In the genomic region with DNA sequence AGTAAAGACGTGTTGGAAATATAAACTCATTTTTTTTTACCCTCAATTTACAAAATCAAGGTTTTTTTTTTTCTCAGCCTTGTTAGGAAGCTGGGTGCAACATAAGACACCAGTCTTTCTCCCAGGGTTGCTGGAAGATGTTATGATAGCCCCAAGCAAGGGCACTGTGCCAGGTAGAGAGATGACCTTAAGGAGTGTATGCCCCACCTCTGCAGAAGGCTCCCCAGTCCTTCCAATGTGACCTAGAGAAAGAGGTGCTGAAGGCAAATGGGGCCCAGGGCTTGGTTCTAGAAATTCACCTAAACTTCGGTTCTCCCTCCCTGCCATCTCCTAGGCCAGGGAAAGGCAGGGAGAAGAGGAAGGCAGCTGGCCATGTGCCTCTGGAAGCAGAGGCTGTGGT, we compare ENCODE assay signal across 2 cellular contexts.
TF ChIP-seq lines count a peak whose summit lies in the region.

No MANE protein-coding gene starts in this region.

TF ChIP-seq in A549, 52 proteins besides CTCF, POLR2A, EP300 and RAD21:
- TF ChIP-seq HOXA7 (CRISPR knock-in tag; IDR thresholded peaks at IDR 0.05) (no peak), CBX8 (IDR thresholded peaks at IDR 0.05) (no peak), GATA3 (IDR thresholded peaks at IDR 0.05; ENCODE audit: borderline replicate concordance) (0 out of 2 replicates have a peak, but pooled peaks have one; percentile 0), FOSB (CRISPR knock-in tag; IDR thresholded peaks at IDR 0.05) (no peak), CEBPB (IDR thresholded peaks at IDR 0.05) (no peak)
- TF ChIP-seq, protein P1, sequence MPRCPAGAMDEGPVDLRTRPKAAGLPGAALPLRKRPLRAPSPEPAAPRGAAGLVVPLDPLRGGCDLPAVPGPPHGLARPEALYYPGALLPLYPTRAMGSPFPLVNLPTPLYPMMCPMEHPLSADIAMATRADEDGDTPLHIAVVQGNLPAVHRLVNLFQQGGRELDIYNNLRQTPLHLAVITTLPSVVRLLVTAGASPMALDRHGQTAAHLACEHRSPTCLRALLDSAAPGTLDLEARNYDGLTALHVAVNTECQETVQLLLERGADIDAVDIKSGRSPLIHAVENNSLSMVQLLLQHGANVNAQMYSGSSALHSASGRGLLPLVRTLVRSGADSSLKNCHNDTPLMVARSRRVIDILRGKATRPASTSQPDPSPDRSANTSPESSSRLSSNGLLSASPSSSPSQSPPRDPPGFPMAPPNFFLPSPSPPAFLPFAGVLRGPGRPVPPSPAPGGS (IDR thresholded peaks at IDR 0.05), result 0 out of 3 replicates have a peak, but pooled peaks have one; percentile 5
- TF ChIP-seq, protein P2, sequence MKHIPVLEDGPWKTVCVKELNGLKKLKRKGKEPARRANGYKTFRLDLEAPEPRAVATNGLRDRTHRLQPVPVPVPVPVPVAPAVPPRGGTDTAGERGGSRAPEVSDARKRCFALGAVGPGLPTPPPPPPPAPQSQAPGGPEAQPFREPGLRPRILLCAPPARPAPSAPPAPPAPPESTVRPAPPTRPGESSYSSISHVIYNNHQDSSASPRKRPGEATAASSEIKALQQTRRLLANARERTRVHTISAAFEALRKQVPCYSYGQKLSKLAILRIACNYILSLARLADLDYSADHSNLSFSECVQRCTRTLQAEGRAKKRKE (CRISPR knock-in tag; IDR thresholded peaks at IDR 0.05; ENCODE audit: low read depth), result no peak
- TF ChIP-seq, protein P3, sequence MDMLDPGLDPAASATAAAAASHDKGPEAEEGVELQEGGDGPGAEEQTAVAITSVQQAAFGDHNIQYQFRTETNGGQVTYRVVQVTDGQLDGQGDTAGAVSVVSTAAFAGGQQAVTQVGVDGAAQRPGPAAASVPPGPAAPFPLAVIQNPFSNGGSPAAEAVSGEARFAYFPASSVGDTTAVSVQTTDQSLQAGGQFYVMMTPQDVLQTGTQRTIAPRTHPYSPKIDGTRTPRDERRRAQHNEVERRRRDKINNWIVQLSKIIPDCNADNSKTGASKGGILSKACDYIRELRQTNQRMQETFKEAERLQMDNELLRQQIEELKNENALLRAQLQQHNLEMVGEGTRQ (IDR thresholded peaks at IDR 0.05), result no peak
- TF ChIP-seq, protein P4, sequence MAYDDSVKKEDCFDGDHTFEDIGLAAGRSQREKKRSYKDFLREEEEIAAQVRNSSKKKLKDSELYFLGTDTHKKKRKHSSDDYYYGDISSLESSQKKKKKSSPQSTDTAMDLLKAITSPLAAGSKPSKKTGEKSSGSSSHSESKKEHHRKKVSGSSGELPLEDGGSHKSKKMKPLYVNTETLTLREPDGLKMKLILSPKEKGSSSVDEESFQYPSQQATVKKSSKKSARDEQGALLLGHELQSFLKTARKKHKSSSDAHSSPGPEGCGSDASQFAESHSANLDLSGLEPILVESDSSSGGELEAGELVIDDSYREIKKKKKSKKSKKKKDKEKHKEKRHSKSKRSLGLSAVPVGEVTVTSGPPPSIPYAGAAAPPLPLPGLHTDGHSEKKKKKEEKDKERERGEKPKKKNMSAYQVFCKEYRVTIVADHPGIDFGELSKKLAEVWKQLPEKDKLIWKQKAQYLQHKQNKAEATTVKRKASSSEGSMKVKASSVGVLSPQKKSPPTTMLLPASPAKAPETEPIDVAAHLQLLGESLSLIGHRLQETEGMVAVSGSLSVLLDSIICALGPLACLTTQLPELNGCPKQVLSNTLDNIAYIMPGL (CRISPR knock-in tag; IDR thresholded peaks at IDR 0.05; ENCODE audit: borderline replicate concordance), result no peak

TF ChIP-seq in endothelial cell of umbilical vein, 7 proteins besides CTCF, POLR2A, EP300 and RAD21:
- no peak for TF ChIP-seq EZH2 (IDR thresholded peaks at IDR 0.05; ENCODE audit: borderline replicate concordance, low read depth, low read length, severe bottlenecking)
- TF ChIP-seq MYC (IDR thresholded peaks at IDR 0.05; ENCODE audit: low read depth, low read length), result no peak
- no peak for TF ChIP-seq POLR2AphosphoS5 (IDR thresholded peaks at IDR 0.05; ENCODE audit: insufficient read depth, low read depth, low read length)
- TF ChIP-seq, protein P5, sequence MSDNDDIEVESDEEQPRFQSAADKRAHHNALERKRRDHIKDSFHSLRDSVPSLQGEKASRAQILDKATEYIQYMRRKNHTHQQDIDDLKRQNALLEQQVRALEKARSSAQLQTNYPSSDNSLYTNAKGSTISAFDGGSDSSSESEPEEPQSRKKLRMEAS (IDR thresholded peaks at IDR 0.05; ENCODE audit: insufficient read depth, insufficient read length), result no peak
- TF ChIP-seq JUN (IDR thresholded peaks at IDR 0.05; ENCODE audit: borderline replicate concordance, insufficient read depth, insufficient read length, low read depth), result no peak
